ENCODE assay signal across 1 cellular context in the genomic region with DNA sequence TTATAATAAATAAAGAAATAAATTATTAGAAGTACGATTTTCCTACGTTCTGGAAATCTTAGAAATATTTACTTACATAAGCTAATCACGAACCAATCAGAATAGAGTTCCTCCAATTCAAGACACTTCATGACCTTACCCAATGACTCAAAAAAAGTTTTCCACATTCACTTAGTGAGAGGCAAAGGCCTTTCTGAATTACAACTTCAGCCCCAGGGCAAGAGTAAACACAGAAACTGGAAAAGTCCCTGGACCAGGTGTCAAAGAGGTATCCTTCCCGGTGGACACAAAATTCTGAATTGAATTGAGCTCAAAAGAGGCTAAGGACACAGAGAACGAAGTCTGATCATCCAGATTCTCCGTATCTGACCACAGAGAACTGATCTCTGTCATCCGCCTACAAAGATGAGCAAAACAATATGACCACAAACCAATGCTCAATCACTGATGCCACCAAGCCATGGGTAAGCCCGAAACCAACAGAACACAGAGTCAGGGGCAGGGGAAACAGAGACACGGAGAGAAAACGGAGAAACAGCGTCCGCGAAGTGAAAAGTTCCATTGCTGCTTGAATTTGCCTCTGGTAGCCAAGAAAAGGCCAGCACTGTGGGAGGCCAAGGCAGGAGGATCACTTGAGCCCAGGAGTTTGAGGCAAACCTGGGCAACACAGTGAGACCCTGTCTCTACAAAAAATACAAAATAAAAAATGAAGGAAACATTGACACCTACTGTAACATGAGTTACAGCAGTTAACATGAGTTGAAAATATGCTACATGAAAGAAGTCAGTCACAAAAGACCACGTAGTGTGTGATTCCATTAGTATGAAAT.
A peak's percentile ranks its signal among the peaks of the same experiment; 100 is the strongest.
TF ChIP-seq lines count a peak whose summit lies in the region.

No MANE protein-coding gene starts in this region.

TF ChIP-seq in GM12878, 131 proteins besides CTCF, POLR2A, EP300 and RAD21 (continued from another document):
- TF ChIP-seq, protein P1, sequence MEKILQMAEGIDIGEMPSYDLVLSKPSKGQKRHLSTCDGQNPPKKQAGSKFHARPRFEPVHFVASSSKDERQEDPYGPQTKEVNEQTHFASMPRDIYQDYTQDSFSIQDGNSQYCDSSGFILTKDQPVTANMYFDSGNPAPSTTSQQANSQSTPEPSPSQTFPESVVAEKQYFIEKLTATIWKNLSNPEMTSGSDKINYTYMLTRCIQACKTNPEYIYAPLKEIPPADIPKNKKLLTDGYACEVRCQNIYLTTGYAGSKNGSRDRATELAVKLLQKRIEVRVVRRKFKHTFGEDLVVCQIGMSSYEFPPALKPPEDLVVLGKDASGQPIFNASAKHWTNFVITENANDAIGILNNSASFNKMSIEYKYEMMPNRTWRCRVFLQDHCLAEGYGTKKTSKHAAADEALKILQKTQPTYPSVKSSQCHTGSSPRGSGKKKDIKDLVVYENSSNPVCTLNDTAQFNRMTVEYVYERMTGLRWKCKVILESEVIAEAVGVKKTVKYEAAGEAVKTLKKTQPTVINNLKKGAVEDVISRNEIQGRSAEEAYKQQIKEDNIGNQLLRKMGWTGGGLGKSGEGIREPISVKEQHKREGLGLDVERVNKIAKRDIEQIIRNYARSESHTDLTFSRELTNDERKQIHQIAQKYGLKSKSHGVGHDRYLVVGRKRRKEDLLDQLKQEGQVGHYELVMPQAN (conservative IDR thresholded peaks at IDR 0.05), result no peak
- TF ChIP-seq GABPA (IDR thresholded peaks at IDR 0.05; ENCODE audit: low read depth), result peak; percentile 60; the same call in 1 of the 2 replicates
- no peak for TF ChIP-seq SREBF1 (IDR thresholded peaks at IDR 0.05; ENCODE audit: low read length)
- TF ChIP-seq MTA3 (IDR thresholded peaks at IDR 0.05; ENCODE audit: borderline replicate concordance, low read length), result peak; percentile 87
- TF ChIP-seq SMC3 (IDR thresholded peaks at IDR 0.05; ENCODE audit: borderline replicate concordance, low read length), result no peak
- peak; percentile 60; the same call in 1 of the 2 replicates for TF ChIP-seq ZNF24 (IDR thresholded peaks at IDR 0.05)
- no peak for TF ChIP-seq ZSCAN29 (IDR thresholded peaks at IDR 0.05)
- TF ChIP-seq CHD1 (IDR thresholded peaks at IDR 0.05; ENCODE audit: low read depth, low read length), result no peak
- TF ChIP-seq, protein P2, sequence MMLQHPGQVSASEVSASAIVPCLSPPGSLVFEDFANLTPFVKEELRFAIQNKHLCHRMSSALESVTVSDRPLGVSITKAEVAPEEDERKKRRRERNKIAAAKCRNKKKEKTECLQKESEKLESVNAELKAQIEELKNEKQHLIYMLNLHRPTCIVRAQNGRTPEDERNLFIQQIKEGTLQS (IDR thresholded peaks at IDR 0.05; ENCODE audit: borderline replicate concordance, extremely low read depth, low read depth, low read length), result no peak
- peak; percentile 91 to 96 for TF ChIP-seq IKZF2 (IDR thresholded peaks at IDR 0.05)
- 0 out of 2 replicates have a peak, but pooled peaks have one; percentile 38 for TF ChIP-seq CREB1 (IDR thresholded peaks at IDR 0.05; ENCODE audit: low read depth)
- TF ChIP-seq, protein P3, sequence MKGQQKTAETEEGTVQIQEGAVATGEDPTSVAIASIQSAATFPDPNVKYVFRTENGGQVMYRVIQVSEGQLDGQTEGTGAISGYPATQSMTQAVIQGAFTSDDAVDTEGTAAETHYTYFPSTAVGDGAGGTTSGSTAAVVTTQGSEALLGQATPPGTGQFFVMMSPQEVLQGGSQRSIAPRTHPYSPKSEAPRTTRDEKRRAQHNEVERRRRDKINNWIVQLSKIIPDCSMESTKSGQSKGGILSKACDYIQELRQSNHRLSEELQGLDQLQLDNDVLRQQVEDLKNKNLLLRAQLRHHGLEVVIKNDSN (IDR thresholded peaks at IDR 0.05; ENCODE audit: borderline replicate concordance, extremely low read length, insufficient read depth, low read depth, low read length), result no peak
- TF ChIP-seq ZNF274 (IDR thresholded peaks at IDR 0.05; ENCODE audit: insufficient read depth, insufficient read length), result no peak
- TF ChIP-seq TARDBP (IDR thresholded peaks at IDR 0.05; ENCODE audit: borderline replicate concordance), result no peak
- peak in 1 of 2 experiments; percentile 54; a peak in 1 of 4 replicates for TF ChIP-seq SRF (IDR thresholded peaks at IDR 0.05; ENCODE audit: low read depth in 2 of 2, low read length in 2 of 2)
- TF ChIP-seq, protein P4, sequence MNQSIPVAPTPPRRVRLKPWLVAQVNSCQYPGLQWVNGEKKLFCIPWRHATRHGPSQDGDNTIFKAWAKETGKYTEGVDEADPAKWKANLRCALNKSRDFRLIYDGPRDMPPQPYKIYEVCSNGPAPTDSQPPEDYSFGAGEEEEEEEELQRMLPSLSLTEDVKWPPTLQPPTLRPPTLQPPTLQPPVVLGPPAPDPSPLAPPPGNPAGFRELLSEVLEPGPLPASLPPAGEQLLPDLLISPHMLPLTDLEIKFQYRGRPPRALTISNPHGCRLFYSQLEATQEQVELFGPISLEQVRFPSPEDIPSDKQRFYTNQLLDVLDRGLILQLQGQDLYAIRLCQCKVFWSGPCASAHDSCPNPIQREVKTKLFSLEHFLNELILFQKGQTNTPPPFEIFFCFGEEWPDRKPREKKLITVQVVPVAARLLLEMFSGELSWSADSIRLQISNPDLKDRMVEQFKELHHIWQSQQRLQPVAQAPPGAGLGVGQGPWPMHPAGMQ (IDR thresholded peaks at IDR 0.05; ENCODE audit: borderline replicate concordance), result no peak
- peak; percentile 97 for TF ChIP-seq EED (IDR thresholded peaks at IDR 0.05; ENCODE audit: low read depth)
- TF ChIP-seq, protein P5, sequence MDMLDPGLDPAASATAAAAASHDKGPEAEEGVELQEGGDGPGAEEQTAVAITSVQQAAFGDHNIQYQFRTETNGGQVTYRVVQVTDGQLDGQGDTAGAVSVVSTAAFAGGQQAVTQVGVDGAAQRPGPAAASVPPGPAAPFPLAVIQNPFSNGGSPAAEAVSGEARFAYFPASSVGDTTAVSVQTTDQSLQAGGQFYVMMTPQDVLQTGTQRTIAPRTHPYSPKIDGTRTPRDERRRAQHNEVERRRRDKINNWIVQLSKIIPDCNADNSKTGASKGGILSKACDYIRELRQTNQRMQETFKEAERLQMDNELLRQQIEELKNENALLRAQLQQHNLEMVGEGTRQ (IDR thresholded peaks at IDR 0.05; ENCODE audit: borderline replicate concordance, low read depth, low read length), result no peak
- TF ChIP-seq YY1 (IDR thresholded peaks at IDR 0.05; ENCODE audit: low read depth, low read length), result peak; percentile 35; the same call in 1 of the 2 replicates
- TF ChIP-seq SUZ12 (IDR thresholded peaks at IDR 0.05; ENCODE audit: unreplicated experiment), result no peak
- TF ChIP-seq TCF3 (IDR thresholded peaks at IDR 0.05; ENCODE audit: borderline replicate concordance, insufficient read depth, low read depth, low read length), result 0 out of 2 replicates have a peak, but pooled peaks have one; percentile 26
- peak; percentile 95 for TF ChIP-seq IRF4 (IDR thresholded peaks at IDR 0.05; ENCODE audit: low read depth, low read length)
- TF ChIP-seq, protein P6, sequence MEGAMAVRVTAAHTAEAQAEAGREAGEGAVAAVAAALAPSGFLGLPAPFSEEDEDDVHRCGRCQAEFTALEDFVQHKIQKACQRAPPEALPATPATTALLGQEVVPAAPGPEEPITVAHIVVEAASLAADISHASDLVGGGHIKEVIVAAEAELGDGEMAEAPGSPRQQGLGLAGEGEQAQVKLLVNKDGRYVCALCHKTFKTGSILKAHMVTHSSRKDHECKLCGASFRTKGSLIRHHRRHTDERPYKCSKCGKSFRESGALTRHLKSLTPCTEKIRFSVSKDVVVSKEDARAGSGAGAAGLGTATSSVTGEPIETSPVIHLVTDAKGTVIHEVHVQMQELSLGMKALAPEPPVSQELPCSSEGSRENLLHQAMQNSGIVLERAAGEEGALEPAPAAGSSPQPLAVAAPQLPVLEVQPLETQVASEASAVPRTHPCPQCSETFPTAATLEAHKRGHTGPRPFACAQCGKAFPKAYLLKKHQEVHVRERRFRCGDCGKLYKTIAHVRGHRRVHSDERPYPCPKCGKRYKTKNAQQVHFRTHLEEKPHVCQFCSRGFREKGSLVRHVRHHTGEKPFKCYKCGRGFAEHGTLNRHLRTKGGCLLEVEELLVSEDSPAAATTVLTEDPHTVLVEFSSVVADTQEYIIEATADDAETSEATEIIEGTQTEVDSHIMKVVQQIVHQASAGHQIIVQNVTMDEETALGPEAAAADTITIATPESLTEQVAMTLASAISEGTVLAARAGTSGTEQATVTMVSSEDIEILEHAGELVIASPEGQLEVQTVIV (IDR thresholded peaks at IDR 0.05; ENCODE audit: borderline replicate concordance, partially characterized antibody), result no peak
